ENCODE assay signal across 18 cellular contexts in genomic region chr1:227894306-227894721, GRCh38. TPM values are rescaled to one million over a fixed set of nuclear protein-coding genes. Genes with fewer than 3 reads are reported as not detected.
DNase-seq lines count a peak whose midpoint lies in the region; ATAC-seq and TF ChIP-seq lines count a peak whose summit lies in the region.
"Had no signal": no experiment of that assay in that cellular context is flagged by ENCODE, and none has a peak within 500 bp of the region (broad histone marks: within the 10 kb centered on the region; RNA-seq: fewer than 3 reads in every experiment).

No MANE protein-coding gene starts in this region.

- H3K4me3 Mint-ChIP-seq in immature natural killer cell: no peak overlapping the region
- H3K4me3 Mint-ChIP-seq: activated T-cell treated with anti-CD3 and anti-CD28 coated beads, Interleukin-2, amount 50 U/mL, for 4 hours; central memory CD8-positive, alpha-beta T cell; T-cell had no signal

- DNase-seq in right atrium auricular region (ENCODE audit: low spot score) (peak; percentile 36), left ventricle myocardium inferior (no peak), dorsolateral prefrontal cortex (peak; percentile 1 to 36 (median 16)), osteoblast (ENCODE audit: insufficient read length, low spot score, missing footprints) (peak; percentile 86), aorta (peak; percentile 24 to 59), immature natural killer cell (no peak), GM23248 (no peak)
- DNase-seq: activated T-cell treated with anti-CD3 and anti-CD28 coated beads, Interleukin-2, amount 50 U/mL, for 4 hours; GF-D8; H7; Kasumi-1; NCI-H1417 treated with DMSO at 0.1 percent for 48 hours; NCI-H2227 treated with DMSO at 0.1 percent for 48 hours had no signal

- H4K20me1 ChIP-seq in osteoblast (ENCODE audit: insufficient read depth, low read length) (no peaks in the 10 kb centered on the region), GM23248 (ENCODE audit: insufficient read depth) (no peaks in the 10 kb centered on the region)

- no peaks in the 10 kb centered on the region for H3K9me3 Mint-ChIP-seq in immature natural killer cell
- H3K9me3 Mint-ChIP-seq: activated T-cell treated with anti-CD3 and anti-CD28 coated beads, Interleukin-2, amount 50 U/mL, for 4 hours; central memory CD8-positive, alpha-beta T cell; T-cell had no signal

- in situ Hi-C loops in GM23248 (cut with MboI): no loop called here

- ATAC-seq in aorta (ENCODE audit: low FRiP score): no peak
- ATAC-seq in GM18519 (IDR thresholded peaks at IDR 0.05; ENCODE audit: low FRiP score, unreplicated experiment): no peak
- ATAC-seq: activated T-cell treated with anti-CD3 and anti-CD28 coated beads, Interleukin-2, amount 50 U/mL, for 4 hours; naive thymus-derived CD4-positive, alpha-beta T cell; T-cell had no signal

- H3K36me3 Mint-ChIP-seq in immature natural killer cell: no peaks in the 10 kb centered on the region
- H3K36me3 Mint-ChIP-seq: naive thymus-derived CD4-positive, alpha-beta T cell; T-cell had no signal

- TF ChIP-seq CTCF in right atrium auricular region (IDR thresholded peaks at IDR 0.05): no peak
- no peak for TF ChIP-seq CTCF in left ventricle myocardium inferior (IDR thresholded peaks at IDR 0.05; ENCODE audit: borderline replicate concordance)
- no peak for TF ChIP-seq CTCF in dorsolateral prefrontal cortex (IDR thresholded peaks at IDR 0.05 in 54 of 56, conservative IDR thresholded peaks at IDR 0.05 in 2 of 56; ENCODE audit: low read depth in 1 of 56, partially characterized antibody in 56 of 56)
- TF ChIP-seq CTCF in osteoblast (IDR thresholded peaks at IDR 0.05; ENCODE audit: extremely low read depth, low read depth, low read length): no peak

- H3K4me3 ChIP-seq in right atrium auricular region: no peak overlapping the region
- no peak overlapping the region for H3K4me3 ChIP-seq in left ventricle myocardium inferior
- H3K4me3 ChIP-seq in dorsolateral prefrontal cortex: no peak overlapping the region
- no peak overlapping the region for H3K4me3 ChIP-seq in osteoblast (ENCODE audit: insufficient read depth, low read length)
- H3K4me3 ChIP-seq in aorta (ENCODE audit: low read length in 2 of 2): no peak overlapping the region
- H3K4me3 ChIP-seq in GM23248: no peak overlapping the region

- H3K27ac ChIP-seq in right atrium auricular region (no peak overlapping the region), left ventricle myocardium inferior (replicated peaks) (no peak overlapping the region), dorsolateral prefrontal cortex (peak overlapping the region in 4 of 59 donors; percentile 86 to 90 (median 88)), osteoblast (ENCODE audit: low read depth, low read length) (no peak overlapping the region), aorta (ENCODE audit: low read depth in 1 of 2, low read length in 2 of 2) (no peak overlapping the region), GM23248 (no peak overlapping the region)
- H3K27ac ChIP-seq: WERI-Rb-1 had no signal

- 91 to 92% methylated on average over 14 of the region's 14 CpGs for WGBS in aorta, 2 donors
- 81 to 83% methylated on average over 14 of the region's 14 CpGs for WGBS in GM23248 (ENCODE audit: low coverage in 1 of 2, low lambda C conversion rate in 2 of 2, missing lambda C conversion rate in 2 of 2), 2 experiments

- no peaks in the 10 kb centered on the region for H3K36me3 ChIP-seq in right atrium auricular region
- H3K36me3 ChIP-seq in left ventricle myocardium inferior: no peaks in the 10 kb centered on the region
- no peaks in the 10 kb centered on the region for H3K36me3 ChIP-seq in osteoblast (ENCODE audit: insufficient read depth, low read length)
- H3K36me3 ChIP-seq in aorta (ENCODE audit: control insufficient read depth in 1 of 2, insufficient read depth in 2 of 2, low read length in 1 of 2): no peaks in the 10 kb centered on the region
- H3K36me3 ChIP-seq in GM23248 (ENCODE audit: low read depth): no peaks in the 10 kb centered on the region
- H3K36me3 ChIP-seq: WERI-Rb-1 had no signal

- H3K9me3 ChIP-seq in right atrium auricular region: no peaks in the 10 kb centered on the region
- no peaks in the 10 kb centered on the region for H3K9me3 ChIP-seq in left ventricle myocardium inferior (replicated peaks)
- H3K9me3 ChIP-seq in osteoblast (ENCODE audit: low read depth, low read length): no peaks in the 10 kb centered on the region
- H3K9me3 ChIP-seq in aorta (ENCODE audit: control insufficient read depth, low read length): no peaks in the 10 kb centered on the region
- no peaks in the 10 kb centered on the region for H3K9me3 ChIP-seq in GM23248 (ENCODE audit: low read depth)

- H3K4me2 ChIP-seq in osteoblast (ENCODE audit: insufficient read depth, low read length): no peak overlapping the region
- H3K4me2 ChIP-seq in GM23248 (ENCODE audit: unreplicated experiment): no peak overlapping the region

- no peak overlapping the region for H3K9ac ChIP-seq in GM23248

- H3K79me2 ChIP-seq in osteoblast (ENCODE audit: insufficient read depth, low read length): no peaks in the 10 kb centered on the region
- no peaks in the 10 kb centered on the region for H3K79me2 ChIP-seq in GM23248 (ENCODE audit: insufficient read depth)

- peaks cover 0 to 3% (median 1%) of the 10 kb centered on the region in 3 donors for H3K27me3 Mint-ChIP-seq in immature natural killer cell (ENCODE audit: low read depth in 3 of 3)
- H3K27me3 Mint-ChIP-seq: central memory CD8-positive, alpha-beta T cell; naive thymus-derived CD4-positive, alpha-beta T cell; T-cell had no signal

- H3K4me1 Mint-ChIP-seq in immature natural killer cell: peaks cover 13 to 14% of the 10 kb centered on the region in 2 donors

- H3F3A ChIP-seq in GM23248 (ENCODE audit: insufficient read depth): no peaks in the 10 kb centered on the region

- no peaks in the 10 kb centered on the region for H3K4me1 ChIP-seq in right atrium auricular region
- H3K4me1 ChIP-seq in left ventricle myocardium inferior: peaks cover 5% of the 10 kb centered on the region
- H3K4me1 ChIP-seq in osteoblast (ENCODE audit: insufficient read depth, low read length): no peaks in the 10 kb centered on the region
- H3K4me1 ChIP-seq in aorta (ENCODE audit: control insufficient read depth in 1 of 2, insufficient read depth in 2 of 2, low read length in 2 of 2): no peaks in the 10 kb centered on the region
- H3K4me1 ChIP-seq in GM23248 (ENCODE audit: insufficient read depth): no peaks in the 10 kb centered on the region

- intact Hi-C loops in left ventricle myocardium inferior (cut with micrococcal nuclease): no loop called here
- intact Hi-C loops in dorsolateral prefrontal cortex (cut with DNase I): no loop called here
- intact Hi-C loops in aorta (cut with DNase I): no loop called here

- H2AFZ ChIP-seq in osteoblast (ENCODE audit: low read length) (no peak overlapping the region), GM23248 (no peak overlapping the region)

- no peak overlapping the region for H3K27ac Mint-ChIP-seq in immature natural killer cell
- H3K27ac Mint-ChIP-seq: T-cell had no signal

- H3K9me2 ChIP-seq in GM23248 (ENCODE audit: insufficient read depth): no peaks in the 10 kb centered on the region

- no peaks in the 10 kb centered on the region for H3K27me3 ChIP-seq in right atrium auricular region
- no peaks in the 10 kb centered on the region for H3K27me3 ChIP-seq in left ventricle myocardium inferior (ENCODE audit: low read depth)
- no peaks in the 10 kb centered on the region for H3K27me3 ChIP-seq in dorsolateral prefrontal cortex
- H3K27me3 ChIP-seq in osteoblast (ENCODE audit: insufficient read depth, low read length): no peaks in the 10 kb centered on the region
- no peaks in the 10 kb centered on the region for H3K27me3 ChIP-seq in aorta (ENCODE audit: control insufficient read depth in 1 of 2, insufficient read depth in 2 of 2, low read length in 1 of 2)
- no peaks in the 10 kb centered on the region for H3K27me3 ChIP-seq in GM23248 (replicated peaks; ENCODE audit: insufficient read depth)

RNA-seq across cellular contexts. Expression of gene WNT9A, which starts 53.4 kb away (rescaled TPM):
- total RNA-seq in right atrium auricular region: 1 to 10 TPM in 1 of 2 donors, under 1 TPM in 1; 0.78 to 2.2 TPM
- total RNA-seq in left ventricle myocardium inferior: 4.8 TPM
- total RNA-seq in dorsolateral prefrontal cortex: 1 to 10 TPM in 72 of 120 experiments, under 1 TPM in 48; 0.24 to 3.3 (median 1.2) TPM
- total RNA-seq in osteoblast: 0.36 and 0.88 TPM in 2 replicates
- total RNA-seq in aorta: 1 to 10 TPM in 1 of 2 donors, under 1 TPM in 1; 0.94 to 3.5 TPM
- polyA plus RNA-seq in aorta: under 1 TPM; 0.13 to 0.38 TPM
- not detected for polyA plus RNA-seq in immature natural killer cell
- 2.1 TPM in 2 replicates for total RNA-seq in GM23248 (2014; rRNA removed; shearing (Covaris generic))
- 0.09 and 0.29 TPM in 2 replicates for polyA plus RNA-seq in GM23248 (2016; fragmentation: Nextera tagmentation; extraction: Ambion mirVana)
- polyA plus RNA-seq: naive thymus-derived CD4-positive, alpha-beta T cell had no signal

Comparison
In these comparisons a context has a peak if more than half of its experiments do, and no peak if none do; other contexts are left out.
1. DNase-seq: peak in right atrium auricular region (single experiment), dorsolateral prefrontal cortex (10 of 10), osteoblast (single experiment) and aorta (2 of 2); none in left ventricle myocardium inferior (single experiment), immature natural killer cell (0 of 3) and GM23248 (single experiment).